In genomic region chr9:18665947-18666346, GRCh38 we compare ENCODE assay signal across 20 cellular contexts.
A peak's percentile ranks its signal among the peaks of the same experiment; 100 is the strongest.
DNase-seq lines count a peak whose midpoint lies in the region; ATAC-seq, FAIRE-seq and TF ChIP-seq lines count a peak whose summit lies in the region.
"Had no signal": no experiment of that assay in that cellular context is flagged by ENCODE, and none has a peak within 500 bp of the region (broad histone marks: within the 10 kb centered on the region; RNA-seq: fewer than 3 reads in every experiment).

No MANE protein-coding gene starts in this region.

- no peaks in the 10 kb centered on the region for H3K36me3 Mint-ChIP-seq in activated T-cell treated with anti-CD3 and anti-CD28 coated beads, Interleukin-2, amount 50 U/mL, for 24 hours (ENCODE audit: low read depth)

- no peaks in the 10 kb centered on the region for H3K27me3 Mint-ChIP-seq in activated T-cell treated with anti-CD3 and anti-CD28 coated beads, Interleukin-2, amount 50 U/mL, for 24 hours

- no peak for ATAC-seq in GM18909 (IDR thresholded peaks at IDR 0.05; ENCODE audit: poor library complexity, unreplicated experiment)
- ATAC-seq: GM12878, PC-3 had no signal

- FAIRE-seq in H54 (lab: Jason Lieb, UNC) = peak; percentile 58
- FAIRE-seq: GM12878, HTR-8/SVneo had no signal

- no peaks in the 10 kb centered on the region for H3K4me1 Mint-ChIP-seq in activated T-cell treated with anti-CD3 and anti-CD28 coated beads, Interleukin-2, amount 50 U/mL, for 24 hours (ENCODE audit: low read depth)

- TF ChIP-seq CTCF in astrocyte of the cerebellum (IDR thresholded peaks at IDR 0.05; ENCODE audit: low read depth, low read length, missing control alignments) (no peak), fibroblast of mammary gland (conservative IDR thresholded peaks at IDR 0.05; ENCODE audit: control insufficient read depth, insufficient read depth, low read depth, low read length) (no peak)

- no peak overlapping the region for H3K4me3 Mint-ChIP-seq in activated T-cell treated with anti-CD3 and anti-CD28 coated beads, Interleukin-2, amount 50 U/mL, for 24 hours

- H3K9me3 Mint-ChIP-seq in activated T-cell treated with anti-CD3 and anti-CD28 coated beads, Interleukin-2, amount 50 U/mL, for 24 hours = no peaks in the 10 kb centered on the region

- DNase-seq in H54 (ENCODE audit: insufficient read length, low spot score) (no peak), astrocyte of the cerebellum (ENCODE audit: low read depth) (peak; percentile 66), fibroblast of mammary gland (ENCODE audit: low read depth) (peak; percentile 24), renal cortical epithelial cell (ENCODE audit: low read depth) (peak; percentile 19), NCI-H1436 (lab: John Stamatoyannopoulos, UW) (no peak), dedifferentiated amniotic fluid mesenchymal stem cell (ENCODE audit: extremely low spot score) (no peak)
- DNase-seq in activated T-cell treated with anti-CD3 and anti-CD28 coated beads, Interleukin-2, amount 50 U/mL, for 24 hours = no peak
- DNase-seq: C1 segment of cervical spinal cord, DND-41, GDM1, NCI-H1436 treated with DMSO at 0.1 percent for 48 hours, NCI-H2029 treated with DMSO at 0.1 percent for 48 hours, NCI-H2171 treated with DMSO at 0.1 percent for 48 hours, NCI-H446 treated with DMSO at 0.1 percent for 48 hours, NCI-H748 treated with DMSO at 0.1 percent for 48 hours had no signal

- in situ Hi-C loops in astrocyte of the cerebellum (cut with HindIII; ENCODE audit: low sequenced_read_pairs) = no loop called here

- TF ChIP-seq POLR2A in H54 (IDR thresholded peaks at IDR 0.05; ENCODE audit: low read depth, low read length) = no peak

- H3K27ac Mint-ChIP-seq in activated T-cell treated with anti-CD3 and anti-CD28 coated beads, Interleukin-2, amount 50 U/mL, for 24 hours = no peak overlapping the region

- no peak overlapping the region for H3K4me3 ChIP-seq in astrocyte of the cerebellum (ENCODE audit: low read depth, low read length)
- H3K4me3 ChIP-seq in fibroblast of mammary gland (ENCODE audit: control insufficient read depth, low read depth, low read length) = no peak overlapping the region
- H3K4me3 ChIP-seq: GM12878, SJSA1 had no signal

Comparison
In these comparisons a context has a peak if more than half of its experiments do, and no peak if none do; other contexts are left out.
1. DNase-seq: peak in astrocyte of the cerebellum (single experiment), fibroblast of mammary gland (single experiment) and renal cortical epithelial cell (single experiment); none in H54 (single experiment), NCI-H1436 (single experiment), dedifferentiated amniotic fluid mesenchymal stem cell (single experiment) and activated T-cell treated with anti-CD3 and anti-CD28 coated beads, Interleukin-2, amount 50 U/mL, for 24 hours (single experiment).